Comparison of ENCODE assay signal across 12 cellular contexts in genomic region chr19:39399684-39400465, GRCh38. TPM values are rescaled to one million over a fixed set of nuclear protein-coding genes. Genes with fewer than 3 reads are reported as not detected.
DNase-seq lines count a peak whose midpoint lies in the region; ATAC-seq, FAIRE-seq and TF ChIP-seq lines count a peak whose summit lies in the region.
"Had no signal": no experiment of that assay in that cellular context is flagged by ENCODE, and none has a peak within 500 bp of the region (broad histone marks: within the 10 kb centered on the region; RNA-seq: fewer than 3 reads in every experiment).

No MANE protein-coding gene starts in this region.

- no peaks in the 10 kb centered on the region for H3K27me3 ChIP-seq in GM12878 (replicated peaks in 1 of 2; ENCODE audit: control insufficient read depth in 2 of 2, insufficient read depth in 2 of 2, low read length in 1 of 2)
- no peaks in the 10 kb centered on the region for H3K27me3 ChIP-seq in naive thymus-derived CD4-positive, alpha-beta T cell (ENCODE audit: control insufficient read depth in 2 of 2, insufficient read depth in 2 of 2, low read length in 2 of 2)
- H3K27me3 ChIP-seq: dorsolateral prefrontal cortex had no signal

- TF ChIP-seq CTCF in 22Rv1 (IDR thresholded peaks at IDR 0.05) = no peak
- TF ChIP-seq CTCF in GM12878 (IDR thresholded peaks at IDR 0.05 in 2 of 3, conservative IDR thresholded peaks at IDR 0.05 in 1 of 3; ENCODE audit: control insufficient read depth in 2 of 3, extremely low read depth in 1 of 3, insufficient read depth in 1 of 3, low read depth in 3 of 3, low read length in 3 of 3) = no peak

- no peak overlapping the region for H3K9ac ChIP-seq in GM12878 (ENCODE audit: control insufficient read depth, insufficient read depth, low read length)

- H2AFZ ChIP-seq in GM12878 (ENCODE audit: control insufficient read depth, low read depth, low read length) = no peak overlapping the region

- 75% methylated on average over 8 of the region's 8 CpGs for WGBS in GM12878 (ENCODE audit: insufficient coverage, insufficient replicate concordance, low lambda C conversion rate, missing lambda C conversion rate)

- RAD21 ChIA-PET in GM12878 (lab: Charles Lee; ENCODE audit: unreplicated experiment) = interaction anchor here (6.7 kb wide), 1 partner anchor 12 kb away, joined by 159 read pairs; the partner anchor contains the start of gene PLEKHG2

- peaks cover 27 to 71% (median 57%) of the 10 kb centered on the region in 7 donors for H3K4me1 Mint-ChIP-seq in naive thymus-derived CD4-positive, alpha-beta T cell

- peaks cover 67% of the 10 kb centered on the region for H3K4me1 ChIP-seq in GM12878 (ENCODE audit: control insufficient read depth, insufficient read depth, low read length)
- peaks cover 44 to 54% of the 10 kb centered on the region in 2 donors for H3K4me1 ChIP-seq in naive thymus-derived CD4-positive, alpha-beta T cell (ENCODE audit: control insufficient read depth in 2 of 2, insufficient read depth in 2 of 2, low read length in 2 of 2)

- H3K9me3 Mint-ChIP-seq in naive thymus-derived CD4-positive, alpha-beta T cell = no peaks in the 10 kb centered on the region

- no peak for DNase-seq in GM12878 (ENCODE audit: low read depth, low spot score)
- no peak for DNase-seq in naive thymus-derived CD4-positive, alpha-beta T cell
- DNase-seq in COR-L47 (lab: John Stamatoyannopoulos, UW) = no peak
- DNase-seq in epidermal melanocyte (ENCODE audit: insufficient read length, low spot score) = no peak
- DNase-seq in activated effector memory CD4-positive, alpha-beta T cell treated with Interleukin-2 at 50 U/mL for 16 hours = no peak
- no peak for DNase-seq in DMS53 (lab: John Stamatoyannopoulos, UW)
- DNase-seq: dorsolateral prefrontal cortex, NCI-H1436, posterior cingulate gyrus had no signal

- POLR2A ChIA-PET in GM12878 (lab: Charles Lee) = interaction anchor here (1.9 to 2.9 kb wide), 2 partner anchors 12 to 36 kb away, joined by 13 to 37 read pairs; partner anchors contain the start of genes PLEKHG2 and RPS16
- POLR2A ChIA-PET in naive thymus-derived CD4-positive, alpha-beta T cell (lab: Charles Lee) = interaction anchor here (0.6 to 10.1 kb wide), 6 partner anchors 8 to 151 kb away, joined by 3 to 250 read pairs (median 71); partner anchors contain the start of genes MED29, PAF1, PLEKHG2 and RPS16

- TF ChIP-seq POLR2A in GM18951 (IDR thresholded peaks at IDR 0.05; ENCODE audit: extremely low read depth, insufficient read depth, insufficient read length) = peak; percentile 20
- peak; percentile 45; the same call in 1 of the 2 replicates for TF ChIP-seq POLR2A in GM12878 (IDR thresholded peaks at IDR 0.05; ENCODE audit: low read depth, low read length)

- peaks cover 0 to 8% of the 10 kb centered on the region in 2 experiments; a peak in 2 of 4 replicates for H3K36me3 ChIP-seq in GM12878 (ENCODE audit: control insufficient read depth in 2 of 2, insufficient read depth in 2 of 2, low read length in 1 of 2)
- H3K36me3 ChIP-seq in naive thymus-derived CD4-positive, alpha-beta T cell (ENCODE audit: control insufficient read depth in 2 of 3, insufficient read depth in 3 of 3, low read length in 3 of 3) = peaks cover 4 to 18% (median 13%) of the 10 kb centered on the region in 3 experiments

- TF ChIP-seq EP300 in GM12878 (IDR thresholded peaks at IDR 0.05; ENCODE audit: borderline replicate concordance in 1 of 2, control insufficient read depth in 1 of 2, low read depth in 2 of 2, low read length in 2 of 2) = no peak

- in situ Hi-C loops in GM18951 (cut with MboI; ENCODE audit: low sequenced_read_pairs, unreplicated experiment) = no loop called here
- in situ Hi-C loops in GM12878 (cut with MboI) = no loop called here

- H3K79me2 ChIP-seq in GM12878 (ENCODE audit: control insufficient read depth, insufficient read depth, low read length) = peaks cover 24% of the 10 kb centered on the region

- CTCF ChIA-PET in GM12878 (lab: Yijun Ruan, JAX) = interaction anchor here (0.8 to 7.4 kb wide), 3 partner anchors 9 to 134 kb away, joined by 3 to 218 read pairs (median 20); partner anchors contain the start of genes EID2B, MED29, PAF1 and PLEKHG2
- CTCF ChIA-PET in naive thymus-derived CD4-positive, alpha-beta T cell (lab: Charles Lee) = interaction anchor here (0.6 to 7.4 kb wide), 5 partner anchors 8 to 329 kb away, joined by 3 to 121 read pairs (median 6); partner anchors contain the start of genes MED29, PAF1, PLEKHG2 and ZFP36

- no peak for ATAC-seq in GM12878
- ATAC-seq in naive thymus-derived CD4-positive, alpha-beta T cell = no peak

- BruUV-seq in GM12878 (replicated peaks; lab: Mats Ljungman, UMichigan) = no TSS peak

- TF ChIP-seq RAD21 in GM12878 (IDR thresholded peaks at IDR 0.05; ENCODE audit: insufficient read depth, low read depth, low read length) = no peak

- SMC1A ChIA-PET in GM12878 (lab: Charles Lee; ENCODE audit: uncharacterized antibody, unreplicated experiment) = interaction anchor here (1.1 to 8.7 kb wide), 3 partner anchors 9 to 30 kb away, joined by 3 to 146 read pairs (median 18); partner anchors contain the start of gene PLEKHG2

- no peaks in the 10 kb centered on the region for H4K20me1 ChIP-seq in GM12878 (ENCODE audit: control insufficient read depth, insufficient read depth)

- H3K27ac Mint-ChIP-seq in naive thymus-derived CD4-positive, alpha-beta T cell = peak overlapping the region; percentile 39 to 99 (median 95)

- no peak overlapping the region for H3K4me3 ChIP-seq in GM12878
- H3K4me3 ChIP-seq in naive thymus-derived CD4-positive, alpha-beta T cell (ENCODE audit: low read length) = no peak overlapping the region
- H3K4me3 ChIP-seq: dorsolateral prefrontal cortex had no signal

- H3K9me3 ChIP-seq in GM12878 (replicated peaks; ENCODE audit: control insufficient read depth, insufficient read depth, low read length) = no peaks in the 10 kb centered on the region
- H3K9me3 ChIP-seq in naive thymus-derived CD4-positive, alpha-beta T cell (ENCODE audit: control insufficient read depth in 2 of 3, low read length in 3 of 3) = no peaks in the 10 kb centered on the region

- intact Hi-C loops in GM12878 (cut with micrococcal nuclease; ENCODE audit: unreplicated experiment) = loop anchor here (10.0 kb wide), 1 partner anchor 425 kb away; the partner anchor contains the start of gene FBXO17
- intact Hi-C loops in naive thymus-derived CD4-positive, alpha-beta T cell (cut with micrococcal nuclease) = no loop called here

- no peak for FAIRE-seq in GM12878 (lab: Jason Lieb, UNC)
- FAIRE-seq: D721Med had no signal

- H3K27ac ChIP-seq in 22Rv1 (0 out of 2 replicates have a peak overlapping the region, but pooled peaks have one; percentile 18), GM12878 (ENCODE audit: control insufficient read depth, insufficient read depth) (peak overlapping the region; percentile 65)
- peak overlapping the region; percentile 100 for H3K27ac ChIP-seq in naive thymus-derived CD4-positive, alpha-beta T cell (ENCODE audit: low read depth, low read length)

- peak overlapping the region; percentile 6 to 65 (median 32) for H3K4me3 Mint-ChIP-seq in naive thymus-derived CD4-positive, alpha-beta T cell

- peaks cover 0 to 15% (median 8%) of the 10 kb centered on the region in 5 donors for H3K36me3 Mint-ChIP-seq in naive thymus-derived CD4-positive, alpha-beta T cell

- H3K27me3 Mint-ChIP-seq in naive thymus-derived CD4-positive, alpha-beta T cell = peaks cover 0 to 3% (median 0%) of the 10 kb centered on the region in 5 donors

- H3K4me2 ChIP-seq in GM12878 (ENCODE audit: control insufficient read depth, insufficient read depth) = no peak overlapping the region

RNA-seq across cellular contexts. Expression of gene ZFP36, which starts 6.8 kb away (rescaled TPM):
- 55.8 and 57.7 TPM in 2 replicates for total RNA-seq in GM12878 (2013; cell fraction: nucleolus; rRNA removed)
- total RNA-seq in GM12878 (2014; rRNA removed) = 10.1 and 11.9 TPM in 2 replicates
- 10.0 and 10.1 TPM in 2 replicates for total RNA-seq in GM12878 (2014; rRNA removed; fragmentation: Illumina TruSeq; extraction: Trizol)
- 50.1 and 55.0 TPM in 2 replicates for total RNA-seq in GM12878 (2021)
- polyA plus RNA-seq in GM12878 (2011; ENCODE audit: low read depth) = 10.7 TPM
- 2.9 and 5.3 TPM in 2 replicates for polyA plus RNA-seq in GM12878 (2011; rRNA removed)
- polyA plus RNA-seq in GM12878 (2011; cell fraction: cytosol; rRNA removed) = 8.8 and 14.3 TPM in 2 replicates
- 74.9 and 76.1 TPM in 2 replicates for polyA plus RNA-seq in GM12878 (2011; cell fraction: nucleus; rRNA removed)
- polyA plus RNA-seq in GM12878 (2012) = 39.8 and 73.1 TPM in 2 replicates
- polyA plus RNA-seq in GM12878 (2014; fragmentation: Illumina TruSeq; extraction: Trizol) = 24.3 and 30.2 TPM in 2 replicates
- 1 to 10 TPM; 5.3 to 7.8 TPM for polyA plus RNA-seq in GM12878 (2014; fragmentation: Nextera tagmentation; extraction: Ambion mirVana)
- polyA plus RNA-seq in GM12878 (2014; rRNA removed) = 31.3 and 31.6 TPM in 2 replicates
- polyA plus RNA-seq in GM12878 (2016; fragmentation: Nextera tagmentation; extraction: Ambion mirVana) = 10 to 100 TPM; 39.7 to 43.7 TPM
- polyA minus RNA-seq in GM12878 (2011; rRNA and poly(A)+ RNA removed) = 3.7 and 10.3 TPM in 2 replicates
- polyA minus RNA-seq in GM12878 (2011; cell fraction: cytosol; rRNA and poly(A)+ RNA removed) = 30.7 and 36.4 TPM in 2 replicates
- polyA minus RNA-seq in GM12878 (2011; cell fraction: nucleus; rRNA and poly(A)+ RNA removed) = 64.4 and 90.9 TPM in 2 replicates
- total RNA-seq in naive thymus-derived CD4-positive, alpha-beta T cell = 1,000 to 10,000 TPM in 1 of 5 experiments, 100 to 1,000 TPM in 3, 10 to 100 TPM in 1; 72.1 to 1,250 (median 187) TPM
- 10 to 100 TPM; 75.5 to 97.1 TPM for polyA plus RNA-seq in naive thymus-derived CD4-positive, alpha-beta T cell

RNA-seq across cellular contexts. Expression of gene MED29, which starts 8.7 kb away (rescaled TPM):
- total RNA-seq in GM12878 (2013; cell fraction: nucleolus; rRNA removed) = 12.2 and 14.2 TPM in 2 replicates
- total RNA-seq in GM12878 (2014; rRNA removed) (22.6 and 22.7 TPM in 2 replicates), GM12878 (2014; rRNA removed; fragmentation: Illumina TruSeq; extraction: Trizol) (12.8 and 14.5 TPM in 2 replicates), GM12878 (2021) (26.2 and 28.0 TPM in 2 replicates)
- 9.9 TPM for polyA plus RNA-seq in GM12878 (2011; ENCODE audit: low read depth)
- polyA plus RNA-seq in GM12878 (2011; rRNA removed) (13.9 and 19.5 TPM in 2 replicates), GM12878 (2014; fragmentation: Illumina TruSeq; extraction: Trizol) (16.7 and 23.0 TPM in 2 replicates), GM12878 (2014; fragmentation: Nextera tagmentation; extraction: Ambion mirVana) (1 to 10 TPM; 3.2 to 5.1 TPM), GM12878 (2014; rRNA removed) (24.4 and 26.4 TPM in 2 replicates), GM12878 (2016; fragmentation: Nextera tagmentation; extraction: Ambion mirVana) (10 to 100 TPM; 31.9 to 36.6 TPM)
- polyA plus RNA-seq in GM12878 (2011; cell fraction: cytosol; rRNA removed) = 32.6 and 34.4 TPM in 2 replicates
- 14.1 and 18.7 TPM in 2 replicates for polyA plus RNA-seq in GM12878 (2011; cell fraction: nucleus; rRNA removed)
- polyA plus RNA-seq in GM12878 (2012) = 15.5 and 16.8 TPM in 2 replicates
- polyA minus RNA-seq in GM12878 (2011; rRNA and poly(A)+ RNA removed) = 19.4 and 20.9 TPM in 2 replicates
- polyA minus RNA-seq in GM12878 (2011; cell fraction: cytosol; rRNA and poly(A)+ RNA removed) = 5.5 and 8.7 TPM in 2 replicates
- 18.6 and 27.7 TPM in 2 replicates for polyA minus RNA-seq in GM12878 (2011; cell fraction: nucleus; rRNA and poly(A)+ RNA removed)
- total RNA-seq in naive thymus-derived CD4-positive, alpha-beta T cell = 10 to 100 TPM; 44.2 to 57.2 (median 49.4) TPM
- 10 to 100 TPM; 57.4 to 61.0 TPM for polyA plus RNA-seq in naive thymus-derived CD4-positive, alpha-beta T cell

RNA-seq across cellular contexts. Expression of gene PAF1, which starts 9.0 kb away (rescaled TPM):
- total RNA-seq in GM12878 (2013; cell fraction: nucleolus; rRNA removed) = 15.4 and 21.4 TPM in 2 replicates
- total RNA-seq in GM12878 (2014; rRNA removed) (35.9 and 40.0 TPM in 2 replicates), GM12878 (2014; rRNA removed; fragmentation: Illumina TruSeq; extraction: Trizol) (26.2 and 32.2 TPM in 2 replicates), GM12878 (2021) (33.8 and 34.8 TPM in 2 replicates)
- polyA plus RNA-seq in GM12878 (2011; ENCODE audit: low read depth) = 19.7 TPM
- polyA plus RNA-seq in GM12878 (2011; rRNA removed) (34.2 and 44.6 TPM in 2 replicates), GM12878 (2014; fragmentation: Illumina TruSeq; extraction: Trizol) (38.3 and 44.2 TPM in 2 replicates), GM12878 (2014; fragmentation: Nextera tagmentation; extraction: Ambion mirVana) (1 to 10 TPM; 1.7 to 3.7 TPM), GM12878 (2014; rRNA removed) (39.2 and 41.8 TPM in 2 replicates), GM12878 (2016; fragmentation: Nextera tagmentation; extraction: Ambion mirVana) (10 to 100 TPM; 39.3 to 45.8 TPM)
- polyA plus RNA-seq in GM12878 (2011; cell fraction: cytosol; rRNA removed) = 44.0 and 45.7 TPM in 2 replicates
- polyA plus RNA-seq in GM12878 (2011; cell fraction: nucleus; rRNA removed) = 53.9 and 78.1 TPM in 2 replicates
- polyA plus RNA-seq in GM12878 (2012) = 34.7 and 38.4 TPM in 2 replicates
- polyA minus RNA-seq in GM12878 (2011; rRNA and poly(A)+ RNA removed) = 28.8 and 36.4 TPM in 2 replicates
- 15.4 and 26.1 TPM in 2 replicates for polyA minus RNA-seq in GM12878 (2011; cell fraction: cytosol; rRNA and poly(A)+ RNA removed)
- polyA minus RNA-seq in GM12878 (2011; cell fraction: nucleus; rRNA and poly(A)+ RNA removed) = 30.0 and 47.1 TPM in 2 replicates
- 100 to 1,000 TPM in 1 of 5 experiments, 10 to 100 TPM in 4; 42.8 to 104 (median 55.5) TPM for total RNA-seq in naive thymus-derived CD4-positive, alpha-beta T cell
- 10 to 100 TPM; 35.8 to 59.7 TPM for polyA plus RNA-seq in naive thymus-derived CD4-positive, alpha-beta T cell

RNA-seq across cellular contexts. Expression of gene PLEKHG2, which starts 12.6 kb away (rescaled TPM):
- 49.8 and 54.8 TPM in 2 replicates for total RNA-seq in GM12878 (2013; cell fraction: nucleolus; rRNA removed)
- total RNA-seq in GM12878 (2014; rRNA removed) = 13.4 and 18.1 TPM in 2 replicates
- 12.1 and 13.6 TPM in 2 replicates for total RNA-seq in GM12878 (2014; rRNA removed; fragmentation: Illumina TruSeq; extraction: Trizol)
- 56.6 and 62.5 TPM in 2 replicates for total RNA-seq in GM12878 (2021)
- 10.5 TPM for polyA plus RNA-seq in GM12878 (2011; ENCODE audit: low read depth)
- polyA plus RNA-seq in GM12878 (2011; rRNA removed) = 6.3 and 10.4 TPM in 2 replicates
- polyA plus RNA-seq in GM12878 (2011; cell fraction: cytosol; rRNA removed) = 8.8 and 23.4 TPM in 2 replicates
- 78.6 and 96.3 TPM in 2 replicates for polyA plus RNA-seq in GM12878 (2011; cell fraction: nucleus; rRNA removed)
- polyA plus RNA-seq in GM12878 (2012) = 29.4 and 34.1 TPM in 2 replicates
- 17.1 and 114 TPM in 2 replicates for polyA plus RNA-seq in GM12878 (2014; fragmentation: Illumina TruSeq; extraction: Trizol)
- polyA plus RNA-seq in GM12878 (2014; fragmentation: Nextera tagmentation; extraction: Ambion mirVana) = 1 to 10 TPM; 3.0 to 7.2 TPM
- 25.2 and 31.8 TPM in 2 replicates for polyA plus RNA-seq in GM12878 (2014; rRNA removed)
- polyA plus RNA-seq in GM12878 (2016; fragmentation: Nextera tagmentation; extraction: Ambion mirVana) = 10 to 100 TPM; 17.3 to 18.1 TPM
- polyA minus RNA-seq in GM12878 (2011; rRNA and poly(A)+ RNA removed) = 5.9 and 32.7 TPM in 2 replicates
- polyA minus RNA-seq in GM12878 (2011; cell fraction: cytosol; rRNA and poly(A)+ RNA removed) = 13.9 and 15.4 TPM in 2 replicates
- 20.4 and 29.4 TPM in 2 replicates for polyA minus RNA-seq in GM12878 (2011; cell fraction: nucleus; rRNA and poly(A)+ RNA removed)
- total RNA-seq in naive thymus-derived CD4-positive, alpha-beta T cell = 100 to 1,000 TPM in 1 of 5 experiments, 10 to 100 TPM in 4; 16.4 to 205 (median 58.2) TPM
- 10 to 100 TPM in 1 of 2 donors, 1 to 10 TPM in 1; 2.6 to 18.5 TPM for polyA plus RNA-seq in naive thymus-derived CD4-positive, alpha-beta T cell

RNA-seq across cellular contexts. Expression of gene RPS16, which starts 35.9 kb away (rescaled TPM):
- 10.8 and 16.1 TPM in 2 replicates for total RNA-seq in GM12878 (2013; cell fraction: nucleolus; rRNA removed)
- 1,897 and 2,276 TPM in 2 replicates for total RNA-seq in GM12878 (2014; rRNA removed)
- 144 and 148 TPM in 2 replicates for total RNA-seq in GM12878 (2014; rRNA removed; fragmentation: Illumina TruSeq; extraction: Trizol)
- total RNA-seq in GM12878 (2021) = 3,603 and 3,713 TPM in 2 replicates
- polyA plus RNA-seq in GM12878 (2011; ENCODE audit: low read depth) = 5,627 TPM
- 1,202 and 1,881 TPM in 2 replicates for polyA plus RNA-seq in GM12878 (2011; rRNA removed)
- polyA plus RNA-seq in GM12878 (2011; cell fraction: cytosol; rRNA removed) = 7,530 and 7,949 TPM in 2 replicates
- 2,024 and 2,282 TPM in 2 replicates for polyA plus RNA-seq in GM12878 (2011; cell fraction: nucleus; rRNA removed)
- 5,175 and 6,218 TPM in 2 replicates for polyA plus RNA-seq in GM12878 (2012)
- 1,250 and 2,410 TPM in 2 replicates for polyA plus RNA-seq in GM12878 (2014; fragmentation: Illumina TruSeq; extraction: Trizol)
- polyA plus RNA-seq in GM12878 (2014; fragmentation: Nextera tagmentation; extraction: Ambion mirVana) = 1,000 to 10,000 TPM; 3,810 to 4,177 TPM
- polyA plus RNA-seq in GM12878 (2014; rRNA removed) = 4,404 and 4,810 TPM in 2 replicates
- 1,000 to 10,000 TPM; 1,821 to 1,829 TPM for polyA plus RNA-seq in GM12878 (2016; fragmentation: Nextera tagmentation; extraction: Ambion mirVana)
- polyA minus RNA-seq in GM12878 (2011; rRNA and poly(A)+ RNA removed) = 1,788 and 3,301 TPM in 2 replicates
- polyA minus RNA-seq in GM12878 (2011; cell fraction: cytosol; rRNA and poly(A)+ RNA removed) = 1,375 and 1,377 TPM in 2 replicates
- 333 and 402 TPM in 2 replicates for polyA minus RNA-seq in GM12878 (2011; cell fraction: nucleus; rRNA and poly(A)+ RNA removed)
- total RNA-seq in naive thymus-derived CD4-positive, alpha-beta T cell = 1,000 to 10,000 TPM; 2,281 to 4,335 (median 4,063) TPM
- polyA plus RNA-seq in naive thymus-derived CD4-positive, alpha-beta T cell = 1,000 to 10,000 TPM; 2,448 to 2,618 TPM

Comparison
In these comparisons a context has a peak if more than half of its experiments do, and no peak if none do; other contexts are left out.
1. H3K27ac ChIP-seq: peak in every context shown above with its lines; median percentile 100 in naive thymus-derived CD4-positive, alpha-beta T cell; 65 in GM12878; 18 in 22Rv1.